In genomic region chr1:159919236-159919865, GRCh38 we compare ENCODE assay signal across 1 cellular context.
TF ChIP-seq lines count a peak whose summit lies in the region.

No MANE protein-coding gene starts in this region.

TF ChIP-seq in IMR-90, 13 proteins besides CTCF, POLR2A, EP300 and RAD21:
- TF ChIP-seq NFE2L2 (IDR thresholded peaks at IDR 0.05; ENCODE audit: low read depth, low read length) = no peak
- no peak for TF ChIP-seq MAFK (IDR thresholded peaks at IDR 0.05; ENCODE audit: low read depth, low read length)
- TF ChIP-seq BHLHE40 (IDR thresholded peaks at IDR 0.05; ENCODE audit: low read depth, low read length) = no peak
- TF ChIP-seq ELK1 (IDR thresholded peaks at IDR 0.05; ENCODE audit: borderline replicate concordance, low read depth, low read length) = no peak
- TF ChIP-seq USF2 (IDR thresholded peaks at IDR 0.05; ENCODE audit: low read depth, low read length) = no peak
- TF ChIP-seq RCOR1 (IDR thresholded peaks at IDR 0.05; ENCODE audit: insufficient replicate concordance, low read length) = no peak
- TF ChIP-seq MAZ (IDR thresholded peaks at IDR 0.05; ENCODE audit: borderline replicate concordance, low read depth, low read length) = no peak
- TF ChIP-seq MXI1 (IDR thresholded peaks at IDR 0.05; ENCODE audit: borderline replicate concordance, low read depth, low read length) = no peak
- no peak for TF ChIP-seq RFX5 (IDR thresholded peaks at IDR 0.05; ENCODE audit: low read depth, low read length)
- no peak for TF ChIP-seq SMC3 (IDR thresholded peaks at IDR 0.05; ENCODE audit: low read depth, low read length)
- no peak for TF ChIP-seq CHD1 (IDR thresholded peaks at IDR 0.05; ENCODE audit: low read depth, low read length)
- no peak for TF ChIP-seq FOS (IDR thresholded peaks at IDR 0.05; ENCODE audit: low read depth, low read length)
- TF ChIP-seq CEBPB (IDR thresholded peaks at IDR 0.05; ENCODE audit: low read depth, low read length) = no peak
